ENCODE assay signal across 1 cellular context in genomic region chr10:100356067-100357017, GRCh38.
TF ChIP-seq lines count a peak whose summit lies in the region.

No MANE protein-coding gene starts in this region.

TF ChIP-seq in HCT116, 20 proteins besides CTCF, POLR2A, EP300 and RAD21:
- TF ChIP-seq REST (IDR thresholded peaks at IDR 0.05; ENCODE audit: low read depth) (no peak), POLR2AphosphoS5 (IDR thresholded peaks at IDR 0.05; ENCODE audit: low read depth, low read length) (no peak), ZFX (IDR thresholded peaks at IDR 0.05) (no peak), EGR1 (IDR thresholded peaks at IDR 0.05; ENCODE audit: low read depth) (no peak), EZH2 (IDR thresholded peaks at IDR 0.05) (no peak), CBX3 (IDR thresholded peaks at IDR 0.05; ENCODE audit: low read depth) (no peak), YY1 (IDR thresholded peaks at IDR 0.05; ENCODE audit: extremely low read depth, insufficient replicate concordance, low read depth, low read length) (no peak), CEBPB (IDR thresholded peaks at IDR 0.05; ENCODE audit: low read depth) (no peak), SIN3A (IDR thresholded peaks at IDR 0.05; ENCODE audit: low read depth) (no peak), FOSL1 (IDR thresholded peaks at IDR 0.05; ENCODE audit: low read depth) (no peak), ZBTB33 (IDR thresholded peaks at IDR 0.05; ENCODE audit: extremely low read depth, insufficient replicate concordance, low read length) (no peak)
